ENCODE assay signal across 1 cellular context in the genomic region with DNA sequence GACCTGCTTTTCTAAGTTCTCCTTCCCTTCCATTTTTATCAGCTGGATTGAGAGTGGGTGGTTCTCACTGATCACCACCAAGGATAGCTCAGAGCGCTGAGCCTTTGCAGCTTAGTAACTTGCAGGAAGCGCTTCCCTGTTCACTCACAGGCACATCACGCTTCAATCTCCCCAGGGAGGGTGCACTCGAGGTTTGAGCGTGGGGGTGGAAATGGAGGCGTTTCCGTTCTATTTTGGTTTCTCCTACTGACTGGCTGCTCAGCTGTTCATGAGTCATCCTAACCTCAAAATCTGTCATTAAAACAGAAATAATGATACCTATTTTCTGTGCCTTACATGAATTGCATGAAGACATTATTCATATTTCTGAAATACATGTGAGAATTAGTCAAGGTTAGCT.
TF ChIP-seq lines count a peak whose summit lies in the region.

No MANE protein-coding gene starts in this region.

TF ChIP-seq in SK-N-SH, 30 proteins besides CTCF, POLR2A, EP300 and RAD21 (continued from another document):
- TF ChIP-seq TEAD4 (IDR thresholded peaks at IDR 0.05; ENCODE audit: borderline replicate concordance, insufficient read depth) = peak; percentile 80
- TF ChIP-seq NFIC (IDR thresholded peaks at IDR 0.05; ENCODE audit: borderline replicate concordance) = peak; percentile 82
- TF ChIP-seq MAX (IDR thresholded peaks at IDR 0.05; ENCODE audit: low read depth) = peak; percentile 85
- TF ChIP-seq, protein P1, sequence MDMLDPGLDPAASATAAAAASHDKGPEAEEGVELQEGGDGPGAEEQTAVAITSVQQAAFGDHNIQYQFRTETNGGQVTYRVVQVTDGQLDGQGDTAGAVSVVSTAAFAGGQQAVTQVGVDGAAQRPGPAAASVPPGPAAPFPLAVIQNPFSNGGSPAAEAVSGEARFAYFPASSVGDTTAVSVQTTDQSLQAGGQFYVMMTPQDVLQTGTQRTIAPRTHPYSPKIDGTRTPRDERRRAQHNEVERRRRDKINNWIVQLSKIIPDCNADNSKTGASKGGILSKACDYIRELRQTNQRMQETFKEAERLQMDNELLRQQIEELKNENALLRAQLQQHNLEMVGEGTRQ (IDR thresholded peaks at IDR 0.05; ENCODE audit: borderline replicate concordance, low read depth, low read length) = no peak
- TF ChIP-seq TAF1 (IDR thresholded peaks at IDR 0.05; ENCODE audit: borderline replicate concordance, low read depth, low read length) = no peak
- no peak for TF ChIP-seq FOXJ3 (CRISPR knock-in tag; IDR thresholded peaks at IDR 0.05)
- peak; percentile 83; the same call in 1 of the 2 replicates for TF ChIP-seq REST (IDR thresholded peaks at IDR 0.05; ENCODE audit: low read depth, low read length)
- peak; percentile 21; the same call in 1 of the 2 replicates for TF ChIP-seq ELF1 (IDR thresholded peaks at IDR 0.05)
- TF ChIP-seq USF1 (IDR thresholded peaks at IDR 0.05; ENCODE audit: borderline replicate concordance, low read depth) = no peak
- TF ChIP-seq MXI1 (IDR thresholded peaks at IDR 0.05; ENCODE audit: low read depth, low read length) = no peak
- TF ChIP-seq GATA2 (CRISPR knock-in tag; IDR thresholded peaks at IDR 0.05) = no peak
- no peak for TF ChIP-seq EZH2phosphoT487 (IDR thresholded peaks at IDR 0.05; ENCODE audit: borderline replicate concordance, low read depth)
- no peak for TF ChIP-seq CHD2 (IDR thresholded peaks at IDR 0.05; ENCODE audit: low read length, partially characterized antibody)
